8 cellular contexts compared by ENCODE assay signal in the genomic region with DNA sequence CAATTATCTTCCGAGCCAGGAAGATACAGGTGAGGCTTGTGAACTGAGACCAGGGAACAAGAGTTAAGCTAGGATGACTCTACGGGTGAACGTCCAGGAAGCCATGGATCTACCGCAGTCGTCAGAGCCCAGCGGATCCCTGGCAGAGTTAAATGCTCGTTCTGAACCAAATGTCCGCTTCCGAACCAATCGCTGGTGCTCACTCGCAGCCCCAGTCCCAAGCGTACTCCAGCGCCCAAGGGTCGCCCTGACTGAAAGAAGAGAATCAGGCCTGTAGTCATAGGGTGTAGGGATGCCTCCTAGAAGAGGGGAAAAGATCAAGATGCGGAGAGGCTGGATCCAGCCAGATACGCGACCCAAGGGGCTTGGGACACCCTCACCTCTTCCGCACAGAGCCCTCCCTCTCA. TPM values are rescaled to one million over a fixed set of nuclear protein-coding genes. Genes with fewer than 3 reads are reported as not detected.
DNase-seq lines count a peak whose midpoint lies in the region; ATAC-seq and TF ChIP-seq lines count a peak whose summit lies in the region.

No MANE protein-coding gene starts in this region.

- TF ChIP-seq CTCF in suprapubic skin (IDR thresholded peaks at IDR 0.05), result no peak

- H3K27me3 ChIP-seq in suprapubic skin, result no peaks in the 10 kb centered on the region

- H3K9me3 Mint-ChIP-seq in activated naive CD4-positive, alpha-beta T cell treated with anti-CD3 and anti-CD28 coated beads, Interleukin-2, amount 50 U/mL, for 24 hours, result no peaks in the 10 kb centered on the region

- 0% methylated on average over 11 of the region's 18 CpGs for WGBS in suprapubic skin

- peak overlapping the region; percentile 90 for H3K27ac ChIP-seq in suprapubic skin

- no peak for TF ChIP-seq EP300 in suprapubic skin (IDR thresholded peaks at IDR 0.05)

- DNase-seq in DMS 273 (lab: John Stamatoyannopoulos, UW; ENCODE audit: unreplicated experiment) (peak; percentile 81), DMS 273 treated with DMSO at 0.1 percent for 48 hours (lab: John Stamatoyannopoulos, UW) (no peak), iPS-NIHi7 (ENCODE audit: extremely low spot score) (peak; percentile 41), suprapubic skin (ENCODE audit: low spot score in 2 of 2) (no peak), NOMO-1 treated with DMSO at 0.1 percent for 48 hours (lab: John Stamatoyannopoulos, UW; ENCODE audit: unreplicated experiment) (no peak), GF-D8 (lab: John Stamatoyannopoulos, UW) (no peak)

- peak overlapping the region; percentile 99 for H3K4me3 ChIP-seq in suprapubic skin

- peaks cover 54% of the 10 kb centered on the region for H3K4me1 Mint-ChIP-seq in activated naive CD4-positive, alpha-beta T cell treated with anti-CD3 and anti-CD28 coated beads, Interleukin-2, amount 50 U/mL, for 24 hours

- peaks cover 31% of the 10 kb centered on the region for H3K36me3 ChIP-seq in suprapubic skin

- ATAC-seq in HG03108 (IDR thresholded peaks at IDR 0.05; ENCODE audit: unreplicated experiment), result peak; percentile 8

- H3K4me1 ChIP-seq in suprapubic skin, result peaks cover 31% of the 10 kb centered on the region

- H3K27me3 Mint-ChIP-seq in activated naive CD4-positive, alpha-beta T cell treated with anti-CD3 and anti-CD28 coated beads, Interleukin-2, amount 50 U/mL, for 24 hours, result no peaks in the 10 kb centered on the region

- no peak for TF ChIP-seq POLR2A in suprapubic skin (IDR thresholded peaks at IDR 0.05)

- peaks cover 19% of the 10 kb centered on the region for H3K36me3 Mint-ChIP-seq in activated naive CD4-positive, alpha-beta T cell treated with anti-CD3 and anti-CD28 coated beads, Interleukin-2, amount 50 U/mL, for 24 hours

- peak overlapping the region; percentile 100 for H3K4me3 Mint-ChIP-seq in activated naive CD4-positive, alpha-beta T cell treated with anti-CD3 and anti-CD28 coated beads, Interleukin-2, amount 50 U/mL, for 24 hours

- no peaks in the 10 kb centered on the region for H3K9me3 ChIP-seq in suprapubic skin

- peak overlapping the region; percentile 100 for H3K27ac Mint-ChIP-seq in activated naive CD4-positive, alpha-beta T cell treated with anti-CD3 and anti-CD28 coated beads, Interleukin-2, amount 50 U/mL, for 24 hours

RNA-seq across cellular contexts. Expression of gene VIPAS39, which starts 0.3 kb away (rescaled TPM):
- 10 to 100 TPM; 11.7 to 21.6 (median 16.9) TPM for total RNA-seq in suprapubic skin

RNA-seq across cellular contexts. Expression of gene AHSA1, which starts 0.8 kb away (rescaled TPM):
- total RNA-seq in suprapubic skin, result 100 to 1,000 TPM in 1 of 4 donors, 10 to 100 TPM in 3; 62.8 to 124 (median 97.0) TPM

RNA-seq across cellular contexts. Expression of gene NOXRED1, which starts 33.8 kb away (rescaled TPM):
- under 1 TPM in 3 of 4 donors, not detected in 1; 0.38 to 0.47 (median 0.40) TPM for total RNA-seq in suprapubic skin

RNA-seq across cellular contexts. Expression of gene ISM2, which starts 41.5 kb away (rescaled TPM):
- not detected for total RNA-seq in suprapubic skin

Comparison
In these comparisons a context has a peak if more than half of its experiments do, and no peak if none do; other contexts are left out.
1. DNase-seq: peak in DMS 273 (single experiment) and iPS-NIHi7 (single experiment); none in DMS 273 treated with DMSO at 0.1 percent for 48 hours (single experiment), suprapubic skin (0 of 2), NOMO-1 treated with DMSO at 0.1 percent for 48 hours (single experiment) and GF-D8 (single experiment).